ENCODE assay signal across 21 cellular contexts in genomic region chr1:32023351-32023750, GRCh38. TPM values are rescaled to one million over a fixed set of nuclear protein-coding genes. Genes with fewer than 3 reads are reported as not detected.
DNase-seq lines count a peak whose midpoint lies in the region; ATAC-seq and TF ChIP-seq lines count a peak whose summit lies in the region.
"Had no signal": no experiment of that assay in that cellular context is flagged by ENCODE, and none has a peak within 500 bp of the region (broad histone marks: within the 10 kb centered on the region; RNA-seq: fewer than 3 reads in every experiment).

No MANE protein-coding gene starts in this region.

- POLR2A ChIA-PET in CD4-positive, alpha-beta T cell (lab: Charles Lee): interaction anchor here (0.6 to 1.9 kb wide), 5 partner anchors 8 to 196 kb away, joined by 3 to 8 read pairs (median 3); partner anchors contain the start of gene KPNA6
- POLR2A ChIA-PET in HCT116 (lab: Charles Lee): interaction anchor here (0.8 to 1.3 kb wide), 2 partner anchors 10 to 33 kb away, joined by 3 to 7 read pairs; partner anchors contain the start of gene KHDRBS1
- POLR2A ChIA-PET in naive thymus-derived CD4-positive, alpha-beta T cell (lab: Charles Lee): interaction anchor here (0.8 to 1.6 kb wide), 5 partner anchors 9 to 299 kb away, joined by 3 to 7 read pairs (median 4); no protein-coding TSS in a partner anchor

- BruUV-seq in HCT116 (replicated peaks; lab: Mats Ljungman, UMichigan): TSS peak; percentile 10

- H3K36me3 Mint-ChIP-seq in CD4-positive, alpha-beta T cell (ENCODE audit: low read depth): peaks cover 49% of the 10 kb centered on the region
- peaks cover 0 to 20% (median 5%) of the 10 kb centered on the region in 5 donors for H3K36me3 Mint-ChIP-seq in naive thymus-derived CD4-positive, alpha-beta T cell

- RAD21 ChIA-PET in HCT116 (lab: Charles Lee; ENCODE audit: low non-redundant PET in 1 of 2, low total read pairs in 2 of 2, uncharacterized antibody in 2 of 2, unreplicated experiment in 2 of 2): no interaction called here

- H3K9me2 ChIP-seq in HCT116 (ENCODE audit: insufficient read depth): no peaks in the 10 kb centered on the region

- no peaks in the 10 kb centered on the region for H3K9me3 ChIP-seq in CD4-positive, alpha-beta T cell (ENCODE audit: control insufficient read depth, low read length)
- H3K9me3 ChIP-seq in HCT116 (ENCODE audit: control insufficient read depth in 1 of 2, insufficient read depth in 1 of 2, low read depth in 1 of 2, low read length in 2 of 2) (no peaks in the 10 kb centered on the region), MG63 (no peaks in the 10 kb centered on the region)
- no peaks in the 10 kb centered on the region for H3K9me3 ChIP-seq in naive thymus-derived CD4-positive, alpha-beta T cell (ENCODE audit: control insufficient read depth in 2 of 3, low read length in 3 of 3)

- WGBS in lower leg skin, 2 donors: 58 to 62% methylated on average over 3 of the region's 3 CpGs

- no peak overlapping the region for H3K4me3 Mint-ChIP-seq in CD4-positive, alpha-beta T cell
- peak overlapping the region in 1 of 10 donors; percentile 8 for H3K4me3 Mint-ChIP-seq in naive thymus-derived CD4-positive, alpha-beta T cell
- H3K4me3 Mint-ChIP-seq: activated CD8-positive, alpha-beta memory T cell treated with anti-CD3 and anti-CD28 coated beads, Interleukin-2, amount 10 ng/mL, durations not matched to agents 7 days and 5 days; H9 had no signal

- TF ChIP-seq POLR2A in HCT116 (IDR thresholded peaks at IDR 0.05; ENCODE audit: borderline replicate concordance, extremely low read depth, insufficient read depth, insufficient read length): no peak
- no peak for TF ChIP-seq POLR2A in lower leg skin (IDR thresholded peaks at IDR 0.05)

- H2AFZ ChIP-seq in HCT116 (ENCODE audit: low read depth, low read length, poor library complexity, severe bottlenecking): no peak overlapping the region

- DNase-seq in CD4-positive, alpha-beta T cell: no peak
- DNase-seq in HCT116 (ENCODE audit: low read depth, low spot score) (no peak), cardiac fibroblast (ENCODE audit: low read depth in 2 of 2) (peak; percentile 64 to 65), MG63 (no peak), lower leg skin (ENCODE audit: low spot score in 2 of 2) (no peak)
- DNase-seq in naive thymus-derived CD4-positive, alpha-beta T cell: no peak
- no peak for DNase-seq in activated CD8-positive, alpha-beta memory T cell treated with anti-CD3 and anti-CD28 coated beads, Interleukin-2, amount 50 U/mL, for 4 hours
- DNase-seq in stimulated activated naive CD8-positive, alpha-beta T cell treated with anti-CD3 and anti-CD28 coated beads, Interleukin-15, Interleukin-2, amounts not matched to agents 100 U/mL and 50 U/mL, for 24 hours: no peak
- DNase-seq: activated CD4-positive, alpha-beta T cell treated with anti-CD3 and anti-CD28 coated beads for 48 hours; activated CD8-positive, alpha-beta memory T cell treated with anti-CD3 and anti-CD28 coated beads, Interleukin-2, amount 10 ng/mL, durations not matched to agents 7 days and 5 days; activated gamma-delta T cell treated with Interleukin-2 at 50 U/mL for 16 hours; amniotic stem cell; caudate nucleus; COR-L47; H9; NCI-H1436 treated with DMSO at 0.1 percent for 48 hours; NCI-H82; OCI-M1; SIG-M5; stimulated activated CD4-positive, alpha-beta T cell treated with anti-CD3 and anti-CD28 coated beads, Interleukin-4, amount 100 ng/mL, for 4 hours had no signal

- peaks cover 4 to 5% of the 10 kb centered on the region in 2 experiments; a peak in 2 of 4 replicates for H3K36me3 ChIP-seq in HCT116 (ENCODE audit: control insufficient read depth in 1 of 2, insufficient read depth in 2 of 2, low read length in 2 of 2)
- peaks cover 0 to 14% (median 0%) of the 10 kb centered on the region in 3 experiments for H3K36me3 ChIP-seq in naive thymus-derived CD4-positive, alpha-beta T cell (ENCODE audit: control insufficient read depth in 2 of 3, insufficient read depth in 3 of 3, low read length in 3 of 3)
- peaks cover 55% of the 10 kb centered on the region for H3K36me3 ChIP-seq in MG63

- TF ChIP-seq CTCF in CD4-positive, alpha-beta T cell (IDR thresholded peaks at IDR 0.05): no peak
- TF ChIP-seq CTCF in HCT116 (IDR thresholded peaks at IDR 0.05 in 2 of 3, conservative IDR thresholded peaks at IDR 0.05 in 1 of 3; ENCODE audit: borderline replicate concordance in 1 of 3, insufficient read depth in 1 of 3, low read depth in 2 of 3, low read length in 2 of 3) (no peak), cardiac fibroblast (IDR thresholded peaks at IDR 0.05; ENCODE audit: low read depth, low read length) (no peak), lower leg skin (IDR thresholded peaks at IDR 0.05) (no peak)

- intact Hi-C loops in CD4-positive, alpha-beta T cell (cut with DNase I, micrococcal nuclease): no loop called here
- intact Hi-C loops in HCT116 (cut with micrococcal nuclease) (no loop called here), lower leg skin (cut with DNase I; ENCODE audit: low total_unique reads) (no loop called here)
- intact Hi-C loops in naive thymus-derived CD4-positive, alpha-beta T cell (cut with micrococcal nuclease): no loop called here

- no peak for ATAC-seq in CD4-positive, alpha-beta T cell (ENCODE audit: poor library complexity)
- no peak for ATAC-seq in HCT116
- no peak for ATAC-seq in naive thymus-derived CD4-positive, alpha-beta T cell
- no peak for ATAC-seq in stimulated activated naive CD8-positive, alpha-beta T cell treated with anti-CD3 and anti-CD28 coated beads, Interleukin-15, Interleukin-2, amounts not matched to agents 100 U/mL and 50 U/mL, for 24 hours
- ATAC-seq: activated CD8-positive, alpha-beta memory T cell treated with anti-CD3 and anti-CD28 coated beads, Interleukin-2, amount 10 ng/mL, durations not matched to agents 7 days and 5 days; esophagus mucosa had no signal

- H3K79me2 ChIP-seq in HCT116 (ENCODE audit: insufficient read depth, low read length): peaks cover 100% of the 10 kb centered on the region

- H3K4me3 ChIP-seq in HCT116 (replicated peaks in 1 of 2; ENCODE audit: low read depth in 1 of 2, low read length in 2 of 2): no peak overlapping the region
- H3K4me3 ChIP-seq in cardiac fibroblast (replicated peaks in 1 of 2; ENCODE audit: low read depth in 2 of 2, low read length in 2 of 2): no peak overlapping the region
- H3K4me3 ChIP-seq in naive thymus-derived CD4-positive, alpha-beta T cell (ENCODE audit: low read length): no peak overlapping the region
- no peak overlapping the region for H3K4me3 ChIP-seq in MG63
- no peak overlapping the region for H3K4me3 ChIP-seq in lower leg skin (ENCODE audit: low read depth, poor library complexity, severe bottlenecking)

- peaks cover 0 to 7% of the 10 kb centered on the region in 2 experiments; a peak in 1 of 4 replicates for H3K4me1 ChIP-seq in HCT116 (ENCODE audit: control insufficient read depth in 1 of 2, insufficient read depth in 2 of 2, low read length in 2 of 2)
- peaks cover 17 to 28% of the 10 kb centered on the region in 2 donors for H3K4me1 ChIP-seq in naive thymus-derived CD4-positive, alpha-beta T cell (ENCODE audit: control insufficient read depth in 2 of 2, insufficient read depth in 2 of 2, low read length in 2 of 2)

- H3K27me3 ChIP-seq in CD4-positive, alpha-beta T cell (ENCODE audit: control insufficient read depth, insufficient read depth, low read length): no peaks in the 10 kb centered on the region
- H3K27me3 ChIP-seq in HCT116 (ENCODE audit: insufficient read depth, low read length): no peaks in the 10 kb centered on the region
- H3K27me3 ChIP-seq in naive thymus-derived CD4-positive, alpha-beta T cell (ENCODE audit: control insufficient read depth in 2 of 2, insufficient read depth in 2 of 2, low read length in 2 of 2): no peaks in the 10 kb centered on the region
- no peaks in the 10 kb centered on the region for H3K27me3 ChIP-seq in MG63

- no peaks in the 10 kb centered on the region for H3K9me3 Mint-ChIP-seq in CD4-positive, alpha-beta T cell
- no peaks in the 10 kb centered on the region for H3K9me3 Mint-ChIP-seq in naive thymus-derived CD4-positive, alpha-beta T cell
- H3K9me3 Mint-ChIP-seq: H9 had no signal

- H3K9ac ChIP-seq in HCT116 (ENCODE audit: low read length): no peak overlapping the region

- TF ChIP-seq RAD21 in HCT116 (IDR thresholded peaks at IDR 0.05; ENCODE audit: low read depth): no peak

- peak overlapping the region; percentile 30 for H3K27ac Mint-ChIP-seq in CD4-positive, alpha-beta T cell
- H3K27ac Mint-ChIP-seq in naive thymus-derived CD4-positive, alpha-beta T cell: peak overlapping the region in 5 of 9 donors; percentile 6 to 50 (median 39)
- H3K27ac Mint-ChIP-seq: activated CD8-positive, alpha-beta memory T cell treated with anti-CD3 and anti-CD28 coated beads, Interleukin-2, amount 10 ng/mL, durations not matched to agents 7 days and 5 days had no signal

- CTCF ChIA-PET in CD4-positive, alpha-beta T cell (lab: Charles Lee): interaction anchor here (1.0 to 1.6 kb wide), 3 partner anchors 9 to 84 kb away, joined by 3 read pairs; partner anchors contain the start of gene KPNA6
- CTCF ChIA-PET in HCT116 (lab: Charles Lee): interaction anchor here (0.9 to 1.1 kb wide), 2 partner anchors 20 to 40 kb away, joined by 3 read pairs; no protein-coding TSS in a partner anchor
- CTCF ChIA-PET in naive thymus-derived CD4-positive, alpha-beta T cell (lab: Charles Lee): interaction anchor here (0.6 to 1.0 kb wide), 5 partner anchors 29 to 1020 kb away, joined by 3 to 6 read pairs (median 3); no protein-coding TSS in a partner anchor

- peaks cover 58% of the 10 kb centered on the region for H3K4me1 Mint-ChIP-seq in CD4-positive, alpha-beta T cell (ENCODE audit: low read depth)
- peaks cover 32 to 77% (median 53%) of the 10 kb centered on the region in 7 donors for H3K4me1 Mint-ChIP-seq in naive thymus-derived CD4-positive, alpha-beta T cell
- H3K4me1 Mint-ChIP-seq: H9 had no signal

- H3K4me2 ChIP-seq in HCT116 (ENCODE audit: low read length): no peak overlapping the region

- no peaks in the 10 kb centered on the region for H3K27me3 Mint-ChIP-seq in CD4-positive, alpha-beta T cell
- H3K27me3 Mint-ChIP-seq in naive thymus-derived CD4-positive, alpha-beta T cell: no peaks in the 10 kb centered on the region
- H3K27me3 Mint-ChIP-seq: activated CD8-positive, alpha-beta memory T cell treated with anti-CD3 and anti-CD28 coated beads, Interleukin-2, amount 10 ng/mL, durations not matched to agents 7 days and 5 days had no signal

- H3K27ac ChIP-seq in CD4-positive, alpha-beta T cell (ENCODE audit: low read depth, low read length): no peak overlapping the region
- H3K27ac ChIP-seq in HCT116 (ENCODE audit: low read depth, low read length): no peak overlapping the region
- H3K27ac ChIP-seq in naive thymus-derived CD4-positive, alpha-beta T cell (ENCODE audit: low read depth, low read length): no peak overlapping the region

- peaks cover 28% of the 10 kb centered on the region; the same call in 1 of the 2 replicates for H4K20me1 ChIP-seq in HCT116 (ENCODE audit: insufficient read depth)

RNA-seq across cellular contexts. Expression of gene KHDRBS1, which starts 9.7 kb away (rescaled TPM):
- 10 to 100 TPM; 91.6 to 94.2 TPM for total RNA-seq in CD4-positive, alpha-beta T cell
- total RNA-seq in HCT116 (2021; ENCODE audit: unreplicated experiment): 215 TPM
- 104 and 129 TPM in 2 replicates for polyA plus RNA-seq in HCT116 (2012)
- total RNA-seq in naive thymus-derived CD4-positive, alpha-beta T cell: 100 to 1,000 TPM in 3 of 5 experiments, 10 to 100 TPM in 2; 89.2 to 162 (median 125) TPM
- 100 to 1,000 TPM; 108 to 116 TPM for polyA plus RNA-seq in naive thymus-derived CD4-positive, alpha-beta T cell
- total RNA-seq in MG63 (2014; rRNA removed; shearing (Covaris generic); ENCODE audit: low replicate concordance): 123 and 150 TPM in 2 replicates
- 10 to 100 TPM; 60.8 to 94.3 (median 84.7) TPM for total RNA-seq in lower leg skin

RNA-seq across cellular contexts. Expression of gene TMEM39B, which starts 49.4 kb away (rescaled TPM):
- 1 to 10 TPM; 7.2 to 7.9 TPM for total RNA-seq in CD4-positive, alpha-beta T cell
- 22.8 TPM for total RNA-seq in HCT116 (2021; ENCODE audit: unreplicated experiment)
- 28.0 and 29.2 TPM in 2 replicates for polyA plus RNA-seq in HCT116 (2012)
- total RNA-seq in naive thymus-derived CD4-positive, alpha-beta T cell: 10 to 100 TPM; 11.4 to 35.9 (median 26.4) TPM
- polyA plus RNA-seq in naive thymus-derived CD4-positive, alpha-beta T cell: 1 to 10 TPM; 2.7 to 4.9 TPM
- total RNA-seq in MG63 (2014; rRNA removed; shearing (Covaris generic); ENCODE audit: low replicate concordance): 7.3 and 13.0 TPM in 2 replicates
- total RNA-seq in lower leg skin: 1 to 10 TPM; 2.9 to 5.0 (median 4.3) TPM

Comparison
In these comparisons a context has a peak if more than half of its experiments do, and no peak if none do; other contexts are left out.
1. DNase-seq: peak in cardiac fibroblast (2 of 2); none in CD4-positive, alpha-beta T cell (0 of 10), HCT116 (single experiment), naive thymus-derived CD4-positive, alpha-beta T cell (0 of 9), activated CD8-positive, alpha-beta memory T cell treated with anti-CD3 and anti-CD28 coated beads, Interleukin-2, amount 50 U/mL, for 4 hours (single experiment), MG63 (single experiment), lower leg skin (0 of 2) and stimulated activated naive CD8-positive, alpha-beta T cell treated with anti-CD3 and anti-CD28 coated beads, Interleukin-15, Interleukin-2, amounts not matched to agents 100 U/mL and 50 U/mL, for 24 hours (single experiment).